ENCODE assay signal across 1 cellular context in the genomic region with DNA sequence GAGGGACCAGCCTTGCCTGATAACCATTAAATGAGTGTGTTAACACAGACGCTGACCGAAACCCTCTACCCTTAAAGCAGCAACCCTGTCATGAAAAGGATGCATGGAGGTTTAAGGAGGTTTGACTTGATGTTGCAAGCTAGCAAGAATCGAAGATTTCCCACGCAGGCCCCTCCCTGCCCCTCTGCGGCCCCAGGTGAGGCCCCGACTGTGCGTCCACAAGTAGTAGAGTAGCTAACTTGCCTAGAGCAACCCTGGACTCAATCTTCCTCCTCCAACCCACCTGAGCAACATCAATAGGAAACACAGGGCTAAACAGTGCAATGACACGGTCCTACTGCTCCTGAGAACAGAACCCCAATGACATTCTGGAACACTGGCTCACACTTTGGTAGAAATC.
TF ChIP-seq lines count a peak whose summit lies in the region.

No MANE protein-coding gene starts in this region.

TF ChIP-seq in IMR-90, 13 proteins besides CTCF, POLR2A, EP300 and RAD21:
- no peak for TF ChIP-seq MAZ (IDR thresholded peaks at IDR 0.05; ENCODE audit: borderline replicate concordance, low read depth, low read length)
- TF ChIP-seq CHD1 (IDR thresholded peaks at IDR 0.05; ENCODE audit: low read depth, low read length), result no peak
- TF ChIP-seq RFX5 (IDR thresholded peaks at IDR 0.05; ENCODE audit: low read depth, low read length), result no peak
- no peak for TF ChIP-seq CEBPB (IDR thresholded peaks at IDR 0.05; ENCODE audit: low read depth, low read length)
